Comparison of ENCODE assay signal across 15 cellular contexts in the genomic region with DNA sequence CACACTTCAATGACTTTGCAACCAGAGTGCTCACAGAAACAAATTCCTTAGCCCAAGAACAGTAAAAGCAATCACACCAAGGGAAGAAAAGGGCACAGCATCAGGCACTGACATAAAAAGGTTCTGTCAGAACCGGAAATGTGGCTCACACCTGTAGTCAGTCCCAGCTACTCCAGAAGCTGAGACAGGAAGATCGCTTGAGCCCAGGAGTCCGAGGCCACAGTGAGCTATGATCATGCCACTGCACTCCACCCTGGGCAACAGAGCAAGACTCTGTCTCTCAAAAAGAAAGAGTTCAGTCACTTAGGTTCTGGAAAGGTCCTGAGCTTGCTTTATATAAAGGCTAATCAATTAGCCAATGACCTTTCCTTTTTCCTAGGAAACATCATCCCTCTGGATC. TPM values are rescaled to one million over a fixed set of nuclear protein-coding genes. Genes with fewer than 3 reads are reported as not detected.
A peak's percentile ranks its signal among the peaks of the same experiment; 100 is the strongest.
DNase-seq lines count a peak whose midpoint lies in the region; ATAC-seq, FAIRE-seq and TF ChIP-seq lines count a peak whose summit lies in the region.
"Had no signal": no experiment of that assay in that cellular context is flagged by ENCODE, and none has a peak within 500 bp of the region (broad histone marks: within the 10 kb centered on the region; RNA-seq: fewer than 3 reads in every experiment).

No MANE protein-coding gene starts in this region.

- H3K27ac ChIP-seq in VCaP: peak overlapping the region; percentile 48
- H3K27ac ChIP-seq in kidney (ENCODE audit: low read depth in 2 of 2, low read length in 2 of 2): peak overlapping the region; percentile 1 to 58
- peak overlapping the region in 3 of 5 donors; percentile 11 to 60 (median 35) for H3K27ac ChIP-seq in stomach

- peak overlapping the region; percentile 80 for H3K27ac Mint-ChIP-seq in activated CD8-positive, alpha-beta memory T cell treated with anti-CD3 and anti-CD28 coated beads, Interleukin-2, amount 10 ng/mL, durations not matched to agents 7 days and 5 days

- no peak for DNase-seq in activated CD8-positive, alpha-beta memory T cell treated with anti-CD3 and anti-CD28 coated beads, Interleukin-2, amount 10 ng/mL, durations not matched to agents 7 days and 5 days
- no peak for DNase-seq in activated CD8-positive, alpha-beta memory T cell treated with anti-CD3 and anti-CD28 coated beads, Interleukin-2, amount 50 U/mL, for 48 hours
- DNase-seq in kidney: no peak
- no peak for DNase-seq in stomach
- no peak for DNase-seq in NCI-H187 treated with DMSO at 0.1 percent for 48 hours (lab: John Stamatoyannopoulos, UW)
- DNase-seq in islet precursor cell: no peak
- DNase-seq in NCI-H748 (lab: John Stamatoyannopoulos, UW; ENCODE audit: unreplicated experiment): no peak
- DNase-seq: ACHN, NCI-H1417, NCI-H524, Right ventricle myocardium superior had no signal

- no peaks in the 10 kb centered on the region for H3K9me3 ChIP-seq in kidney (ENCODE audit: control insufficient read depth in 1 of 2, low read length in 2 of 2)
- no peaks in the 10 kb centered on the region for H3K9me3 ChIP-seq in stomach

- intact Hi-C loops in kidney (cut with DNase I) (no loop called here), stomach (cut with DNase I; ENCODE audit: low total_unique reads) (no loop called here)

- no peaks in the 10 kb centered on the region for H3K27me3 Mint-ChIP-seq in activated CD8-positive, alpha-beta memory T cell treated with anti-CD3 and anti-CD28 coated beads, Interleukin-2, amount 10 ng/mL, durations not matched to agents 7 days and 5 days

- 51 to 70% (median 58%) methylated on average over 3 of the region's 3 CpGs for WGBS in stomach, 5 donors

- H3K27me3 ChIP-seq in stomach: no peaks in the 10 kb centered on the region

- no peak for TF ChIP-seq POLR2A in stomach (IDR thresholded peaks at IDR 0.05)

- H3K4me3 Mint-ChIP-seq in activated CD8-positive, alpha-beta memory T cell treated with anti-CD3 and anti-CD28 coated beads, Interleukin-2, amount 10 ng/mL, durations not matched to agents 7 days and 5 days: no peak overlapping the region

- H3K4me3 ChIP-seq in kidney (ENCODE audit: low read length in 2 of 2): no peak overlapping the region
- H3K4me3 ChIP-seq in stomach: no peak overlapping the region

- no peaks in the 10 kb centered on the region for H3K36me3 ChIP-seq in kidney (ENCODE audit: control insufficient read depth in 1 of 2, insufficient read depth in 2 of 2, low read length in 2 of 2)
- H3K36me3 ChIP-seq in stomach: peaks cover 0 to 16% (median 13%) of the 10 kb centered on the region in 4 donors

- H3K9me3 Mint-ChIP-seq in activated CD8-positive, alpha-beta memory T cell treated with anti-CD3 and anti-CD28 coated beads, Interleukin-2, amount 10 ng/mL, durations not matched to agents 7 days and 5 days (ENCODE audit: low read depth): no peaks in the 10 kb centered on the region

- TF ChIP-seq CTCF in VCaP (conservative IDR thresholded peaks at IDR 0.05) (no peak), kidney (IDR thresholded peaks at IDR 0.05; ENCODE audit: borderline replicate concordance, extremely low read depth, insufficient read depth) (no peak), stomach (IDR thresholded peaks at IDR 0.05) (no peak)

- CTCF ChIA-PET in activated CD8-positive, alpha-beta memory T cell treated with anti-CD3 and anti-CD28 coated beads, Interleukin-2, amount 10 ng/mL, durations not matched to agents 7 days and 5 days (lab: Charles Lee): interaction anchor here (1.0 to 4.5 kb wide), 7 partner anchors 8 to 253 kb away, joined by 3 to 38 read pairs (median 4); partner anchors contain the start of gene INPP5K

- H3K4me1 Mint-ChIP-seq in activated CD8-positive, alpha-beta memory T cell treated with anti-CD3 and anti-CD28 coated beads, Interleukin-2, amount 10 ng/mL, durations not matched to agents 7 days and 5 days: peaks cover 83% of the 10 kb centered on the region

- peaks cover 51 to 69% of the 10 kb centered on the region in 2 donors for H3K4me1 ChIP-seq in kidney (ENCODE audit: control insufficient read depth in 1 of 2, insufficient read depth in 1 of 2, low read depth in 1 of 2, low read length in 2 of 2)
- H3K4me1 ChIP-seq in stomach: peaks cover 91 to 100% (median 95%) of the 10 kb centered on the region in 4 donors

- TF ChIP-seq EP300 in stomach (IDR thresholded peaks at IDR 0.05): no peak

- no peak for FAIRE-seq in kidney (lab: Jason Lieb, UNC)
- FAIRE-seq: colon, GM12891 had no signal

- no peak overlapping the region for H3K9ac ChIP-seq in kidney (ENCODE audit: low read length in 2 of 2)

- ATAC-seq in activated CD8-positive, alpha-beta memory T cell treated with anti-CD3 and anti-CD28 coated beads, Interleukin-2, amount 10 ng/mL, durations not matched to agents 7 days and 5 days: no peak
- ATAC-seq: HCT116 had no signal

- peaks cover 26% of the 10 kb centered on the region for H3K36me3 Mint-ChIP-seq in activated CD8-positive, alpha-beta memory T cell treated with anti-CD3 and anti-CD28 coated beads, Interleukin-2, amount 10 ng/mL, durations not matched to agents 7 days and 5 days

RNA-seq across cellular contexts. Expression of gene YWHAE, which starts 22.7 kb away (rescaled TPM):
- total RNA-seq in activated CD8-positive, alpha-beta memory T cell treated with anti-CD3 and anti-CD28 coated beads, Interleukin-2, amount 10 ng/mL, durations not matched to agents 7 days and 5 days: 100 to 1,000 TPM; 341 to 452 TPM
- total RNA-seq in kidney (495 TPM), stomach (1,000 to 10,000 TPM in 2 of 5 donors, 100 to 1,000 TPM in 3; 335 to 1,151 (median 362) TPM)
- polyA plus RNA-seq in kidney (ENCODE audit: insufficient read depth, low read depth, low replicate concordance) (591 TPM), stomach (100 to 1,000 TPM; 219 to 323 (median 254) TPM)
